In the genomic region with DNA sequence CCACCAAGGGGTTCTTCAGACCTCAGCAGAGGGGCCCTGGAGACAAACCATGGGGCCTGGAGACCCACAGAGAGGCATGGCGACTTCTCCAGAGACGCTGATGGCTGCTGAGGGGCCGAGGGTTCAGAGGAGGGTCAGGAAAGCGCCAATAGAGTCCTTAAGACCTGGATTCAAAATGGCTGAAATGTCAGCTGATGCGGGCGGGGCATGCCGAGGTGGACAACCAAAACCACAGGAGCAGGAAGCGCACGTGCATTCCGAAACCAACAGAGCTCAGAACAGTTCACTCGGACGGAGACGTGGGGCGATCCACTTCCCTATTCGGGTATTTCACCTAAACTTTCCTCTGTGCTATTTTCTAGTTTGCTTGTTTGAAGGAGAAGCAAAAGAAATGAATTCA, we compare ENCODE assay signal across 11 cellular contexts.
DNase-seq lines count a peak whose midpoint lies in the region; ATAC-seq, FAIRE-seq and TF ChIP-seq lines count a peak whose summit lies in the region.
"Had no signal": no experiment of that assay in that cellular context is flagged by ENCODE, and none has a peak within 500 bp of the region (broad histone marks: within the 10 kb centered on the region; RNA-seq: fewer than 3 reads in every experiment).

No MANE protein-coding gene starts in this region.

- in situ Hi-C loops in K562 (cut with MboI) (no loop called here), gastrocnemius medialis (cut with MboI; ENCODE audit: low sequenced_read_pairs in 4 of 4) (loop anchor here in 3 of 4 donors (25.0 kb wide), 1 partner anchor 1021 kb away; no protein-coding TSS in a partner anchor)

- TF ChIP-seq EP300 in K562 (IDR thresholded peaks at IDR 0.05; ENCODE audit: low read length) (no peak), esophagus muscularis mucosa (IDR thresholded peaks at IDR 0.05) (no peak)

- H3K79me2 ChIP-seq in K562 (ENCODE audit: control insufficient read depth, insufficient read depth, low read length): no peaks in the 10 kb centered on the region

- TF ChIP-seq CTCF in K562 (IDR thresholded peaks at IDR 0.05 in 2 of 3, conservative IDR thresholded peaks at IDR 0.05 in 1 of 3; ENCODE audit: insufficient read depth in 2 of 3, low read depth in 1 of 3, low read length in 3 of 3) (no peak), gastrocnemius medialis (IDR thresholded peaks at IDR 0.05 in 4 of 5, conservative IDR thresholded peaks at IDR 0.05 in 1 of 5) (no peak), esophagus muscularis mucosa (IDR thresholded peaks at IDR 0.05) (no peak), esophagus squamous epithelium (IDR thresholded peaks at IDR 0.05) (no peak)

- DNase-seq in K562 (ENCODE audit: extremely low read depth in 1 of 4, low spot score in 3 of 4): peak in 1 of 4 experiments; percentile 4
- DNase-seq in gastrocnemius medialis: no peak
- DNase-seq in esophagus muscularis mucosa (ENCODE audit: extremely low spot score): no peak
- DNase-seq in esophagus squamous epithelium (lab: John Stamatoyannopoulos, UW): no peak
- no peak for DNase-seq in effector memory CD4-positive, alpha-beta T cell
- DNase-seq: midbrain, NCI-H510A treated with DMSO at 0.1 percent for 48 hours had no signal

- H3K4me2 ChIP-seq in K562 (ENCODE audit: insufficient read depth, low read length): peak overlapping the region; percentile 25; the same call in 1 of the 2 replicates

- no peak overlapping the region for H3K9ac ChIP-seq in K562 (ENCODE audit: insufficient read depth in 1 of 2, low read depth in 2 of 2, low read length in 2 of 2)

- peaks cover 0 to 12% of the 10 kb centered on the region in 2 experiments; a peak in 1 of 5 replicates for H3K27me3 ChIP-seq in K562 (ENCODE audit: control insufficient read depth in 2 of 2, insufficient read depth in 2 of 2, low read length in 2 of 2)
- H3K27me3 ChIP-seq in gastrocnemius medialis: no peaks in the 10 kb centered on the region
- no peaks in the 10 kb centered on the region for H3K27me3 ChIP-seq in esophagus muscularis mucosa
- peaks cover 0 to 11% (median 0%) of the 10 kb centered on the region in 4 donors for H3K27me3 ChIP-seq in esophagus squamous epithelium
- no peaks in the 10 kb centered on the region for H3K27me3 ChIP-seq in effector memory CD4-positive, alpha-beta T cell (replicated peaks; ENCODE audit: control insufficient read depth, insufficient read depth, low read length, poor library complexity, severe bottlenecking)

- no TSS peak for BruUV-seq in K562 (replicated peaks; lab: Mats Ljungman, UMichigan)

- TF ChIP-seq POLR2A in K562 (conservative IDR thresholded peaks at IDR 0.05) (no peak), gastrocnemius medialis (IDR thresholded peaks at IDR 0.05) (no peak), esophagus muscularis mucosa (IDR thresholded peaks at IDR 0.05; ENCODE audit: low read depth) (no peak), esophagus squamous epithelium (IDR thresholded peaks at IDR 0.05) (no peak)

- CTCF ChIA-PET in K562 (lab: Yijun Ruan, JAX; ENCODE audit: low intra/inter-chr PET ratio): no interaction called here

- H3K27ac ChIP-seq in K562 (ENCODE audit: extremely low read depth, low read depth, low read length): no peak overlapping the region
- H3K27ac ChIP-seq in gastrocnemius medialis: no peak overlapping the region
- no peak overlapping the region for H3K27ac ChIP-seq in esophagus muscularis mucosa (replicated peaks in 1 of 4)
- no peak overlapping the region for H3K27ac ChIP-seq in esophagus squamous epithelium
- H3K27ac ChIP-seq in effector memory CD4-positive, alpha-beta T cell (ENCODE audit: insufficient read depth, low read length, poor library complexity, severe bottlenecking): no peak overlapping the region

- no peak for TF ChIP-seq RAD21 in K562 (CRISPR knock-in tag; conservative IDR thresholded peaks at IDR 0.05 in 1 of 2, IDR thresholded peaks at IDR 0.05 in 1 of 2)

- intact Hi-C loops in K562 (cut with micrococcal nuclease) (no loop called here), gastrocnemius medialis (cut with DNase I; ENCODE audit: low total_unique reads) (no loop called here), esophagus muscularis mucosa (cut with DNase I) (no loop called here), esophagus squamous epithelium (cut with DNase I) (no loop called here)

- H3K4me3 ChIP-seq in K562: no peak overlapping the region
- H3K4me3 ChIP-seq in gastrocnemius medialis: no peak overlapping the region
- no peak overlapping the region for H3K4me3 ChIP-seq in esophagus muscularis mucosa
- H3K4me3 ChIP-seq in esophagus squamous epithelium: no peak overlapping the region
- H3K4me3 ChIP-seq in effector memory CD4-positive, alpha-beta T cell (ENCODE audit: insufficient read depth, low read depth, low read length, poor library complexity, severe bottlenecking): no peak overlapping the region

- 0 out of 2 replicates have a peak overlapping the region, but pooled peaks have one; percentile 32 for H2AFZ ChIP-seq in K562 (ENCODE audit: low read depth, low read length)

- H3K36me3 ChIP-seq in K562 (ENCODE audit: control insufficient read depth, insufficient read depth, low read length): no peaks in the 10 kb centered on the region
- H3K36me3 ChIP-seq in gastrocnemius medialis: no peaks in the 10 kb centered on the region
- no peaks in the 10 kb centered on the region for H3K36me3 ChIP-seq in esophagus muscularis mucosa
- no peaks in the 10 kb centered on the region for H3K36me3 ChIP-seq in esophagus squamous epithelium
- H3K36me3 ChIP-seq in effector memory CD4-positive, alpha-beta T cell (ENCODE audit: control insufficient read depth, insufficient read depth, low read length): no peaks in the 10 kb centered on the region

- FAIRE-seq in K562 (lab: Jason Lieb, UNC): no peak

- WGBS in K562 (ENCODE audit: insufficient coverage, low coverage, missing lambda C conversion rate): under 1% methylated on average over 13 of the region's 15 CpGs
- WGBS in esophagus muscularis mucosa: 82% methylated on average over 15 of the region's 15 CpGs
- WGBS in esophagus squamous epithelium, 2 donors: 72 to 76% methylated on average over 15 of the region's 15 CpGs

- H3K9me3 ChIP-seq in K562 (replicated peaks; ENCODE audit: control insufficient read depth, insufficient read depth, low read depth, low read length): no peaks in the 10 kb centered on the region
- no peaks in the 10 kb centered on the region for H3K9me3 ChIP-seq in gastrocnemius medialis
- no peaks in the 10 kb centered on the region for H3K9me3 ChIP-seq in esophagus muscularis mucosa
- H3K9me3 ChIP-seq in esophagus squamous epithelium: no peaks in the 10 kb centered on the region
- no peaks in the 10 kb centered on the region for H3K9me3 ChIP-seq in effector memory CD4-positive, alpha-beta T cell (ENCODE audit: control insufficient read depth, low read length)

- H3K9me1 ChIP-seq in K562 (ENCODE audit: control insufficient read depth, insufficient read depth, low read length): no peaks in the 10 kb centered on the region

- H3K4me1 ChIP-seq in K562 (replicated peaks in 1 of 2; ENCODE audit: control insufficient read depth in 2 of 2, insufficient read depth in 2 of 2, low read length in 2 of 2): no peaks in the 10 kb centered on the region; a peak in 1 of 5 replicates
- no peaks in the 10 kb centered on the region for H3K4me1 ChIP-seq in gastrocnemius medialis
- H3K4me1 ChIP-seq in esophagus muscularis mucosa: peaks cover 4 to 8% (median 6%) of the 10 kb centered on the region in 4 donors
- peaks cover 0 to 10% (median 0%) of the 10 kb centered on the region in 3 donors for H3K4me1 ChIP-seq in esophagus squamous epithelium
- H3K4me1 ChIP-seq in effector memory CD4-positive, alpha-beta T cell (ENCODE audit: control insufficient read depth, insufficient read depth, low read length, poor library complexity, severe bottlenecking): no peaks in the 10 kb centered on the region

- H4K20me1 ChIP-seq in K562 (replicated peaks; ENCODE audit: control insufficient read depth, insufficient read depth, low read length): no peaks in the 10 kb centered on the region

- ATAC-seq in GM18519 (IDR thresholded peaks at IDR 0.05; ENCODE audit: low FRiP score, unreplicated experiment) (peak; percentile 57), GM21367 (IDR thresholded peaks at IDR 0.05; ENCODE audit: unreplicated experiment) (peak; percentile 66), HG03280 (IDR thresholded peaks at IDR 0.05; ENCODE audit: unreplicated experiment) (peak; percentile 83), K562 (peak; percentile 67), gastrocnemius medialis (no peak)
- ATAC-seq: activated CD4-positive, CD25-positive, alpha-beta regulatory T cell treated with anti-CD3 and anti-CD28 coated beads, Interleukin-2, amount 50 U/mL, for 24 hours had no signal

- POLR2A ChIA-PET in K562 (lab: Yijun Ruan, JAX): no interaction called here

TF ChIP-seq in K562, 482 proteins besides CTCF, POLR2A, EP300 and RAD21 (continues in another document):
- TF ChIP-seq ZBTB17 (CRISPR knock-in tag; IDR thresholded peaks at IDR 0.05): no peak
- TF ChIP-seq ZNF184 (CRISPR knock-in tag; IDR thresholded peaks at IDR 0.05): no peak
- TF ChIP-seq, protein P1, sequence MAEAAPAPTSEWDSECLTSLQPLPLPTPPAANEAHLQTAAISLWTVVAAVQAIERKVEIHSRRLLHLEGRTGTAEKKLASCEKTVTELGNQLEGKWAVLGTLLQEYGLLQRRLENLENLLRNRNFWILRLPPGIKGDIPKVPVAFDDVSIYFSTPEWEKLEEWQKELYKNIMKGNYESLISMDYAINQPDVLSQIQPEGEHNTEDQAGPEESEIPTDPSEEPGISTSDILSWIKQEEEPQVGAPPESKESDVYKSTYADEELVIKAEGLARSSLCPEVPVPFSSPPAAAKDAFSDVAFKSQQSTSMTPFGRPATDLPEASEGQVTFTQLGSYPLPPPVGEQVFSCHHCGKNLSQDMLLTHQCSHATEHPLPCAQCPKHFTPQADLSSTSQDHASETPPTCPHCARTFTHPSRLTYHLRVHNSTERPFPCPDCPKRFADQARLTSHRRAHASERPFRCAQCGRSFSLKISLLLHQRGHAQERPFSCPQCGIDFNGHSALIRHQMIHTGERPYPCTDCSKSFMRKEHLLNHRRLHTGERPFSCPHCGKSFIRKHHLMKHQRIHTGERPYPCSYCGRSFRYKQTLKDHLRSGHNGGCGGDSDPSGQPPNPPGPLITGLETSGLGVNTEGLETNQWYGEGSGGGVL (CRISPR knock-in tag; IDR thresholded peaks at IDR 0.05): no peak
- no peak for TF ChIP-seq POLR2AphosphoS2 (IDR thresholded peaks at IDR 0.05; ENCODE audit: low read length)
- TF ChIP-seq ELF2 (CRISPR knock-in tag; IDR thresholded peaks at IDR 0.05): no peak
- TF ChIP-seq, protein P2, sequence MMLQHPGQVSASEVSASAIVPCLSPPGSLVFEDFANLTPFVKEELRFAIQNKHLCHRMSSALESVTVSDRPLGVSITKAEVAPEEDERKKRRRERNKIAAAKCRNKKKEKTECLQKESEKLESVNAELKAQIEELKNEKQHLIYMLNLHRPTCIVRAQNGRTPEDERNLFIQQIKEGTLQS (IDR thresholded peaks at IDR 0.05): no peak
- TF ChIP-seq, protein P2 (CRISPR knock-in tag; conservative IDR thresholded peaks at IDR 0.05): no peak
- TF ChIP-seq ZFP1 (CRISPR knock-in tag; IDR thresholded peaks at IDR 0.05): no peak

Comparison
In these comparisons a context has a peak if more than half of its experiments do, and no peak if none do; other contexts are left out.
1. ATAC-seq: peak in GM18519 (single experiment), GM21367 (single experiment), HG03280 (single experiment) and K562 (single experiment); none in gastrocnemius medialis (0 of 2).